ENCODE assay signal across 7 cellular contexts in genomic region chr6:31202259-31203166, GRCh38. TPM values are rescaled to one million over a fixed set of nuclear protein-coding genes. Genes with fewer than 3 reads are reported as not detected.
DNase-seq lines count a peak whose midpoint lies in the region; ATAC-seq and TF ChIP-seq lines count a peak whose summit lies in the region.

No MANE protein-coding gene starts in this region.

- H3K27me3 ChIP-seq in GM23338 (ENCODE audit: insufficient read depth) (no peaks in the 10 kb centered on the region), endodermal cell (ENCODE audit: control insufficient read depth, insufficient read depth, low read length, poor library complexity, severe bottlenecking) (no peaks in the 10 kb centered on the region), smooth muscle cell (ENCODE audit: low read depth) (no peaks in the 10 kb centered on the region)

- H3K4me2 ChIP-seq in GM23338, result peak overlapping the region; percentile 68
- peak overlapping the region; percentile 81 for H3K4me2 ChIP-seq in smooth muscle cell

- H3K9me3 Mint-ChIP-seq in GM23338 (peaks cover 14% of the 10 kb centered on the region), endodermal cell (peaks cover 7% of the 10 kb centered on the region), osteocyte (ENCODE audit: unreplicated experiment) (no peaks in the 10 kb centered on the region)

- H3K36me3 Mint-ChIP-seq in GM23338 (ENCODE audit: low read depth) (peaks cover 15% of the 10 kb centered on the region), endodermal cell (ENCODE audit: low read depth) (no peaks in the 10 kb centered on the region), osteocyte (ENCODE audit: unreplicated experiment) (no peaks in the 10 kb centered on the region)

- H3K27me3 Mint-ChIP-seq in GM23338 (ENCODE audit: insufficient read depth, low read depth, poor library complexity) (peaks cover 16% of the 10 kb centered on the region), endodermal cell (ENCODE audit: insufficient read depth) (peaks cover 3% of the 10 kb centered on the region), osteocyte (ENCODE audit: unreplicated experiment) (no peaks in the 10 kb centered on the region)

- peak; percentile 16 for ATAC-seq in GM23338

- H3K9me2 ChIP-seq in GM23338 (ENCODE audit: insufficient read depth), result no peaks in the 10 kb centered on the region; the same call in 1 of the 2 replicates

- H2AFZ ChIP-seq in GM23338 (no peak overlapping the region), smooth muscle cell (ENCODE audit: low read depth) (no peak overlapping the region)

- H3K9me3 ChIP-seq in endodermal cell (ENCODE audit: control insufficient read depth, low read length) (no peaks in the 10 kb centered on the region), smooth muscle cell (replicated peaks; ENCODE audit: low read depth) (no peaks in the 10 kb centered on the region)

- H3K4me3 Mint-ChIP-seq in GM23338 (no peak overlapping the region), endodermal cell (no peak overlapping the region), osteocyte (ENCODE audit: unreplicated experiment) (no peak overlapping the region)

- H3K27ac ChIP-seq in GM23338 (ENCODE audit: low read depth) (peak overlapping the region; percentile 70; the same call in 1 of the 2 replicates), endodermal cell (ENCODE audit: low read depth, low read length) (no peak overlapping the region), smooth muscle cell (ENCODE audit: low read depth) (peak overlapping the region; percentile 88)

- DNase-seq in GM23338 (ENCODE audit: low spot score) (peak; percentile 23), OCI-M1 (lab: John Stamatoyannopoulos, UW) (peak; percentile 66), endodermal cell (peak; percentile 47), smooth muscle cell (lab: John Stamatoyannopoulos, UW; ENCODE audit: unreplicated experiment) (no peak), DMS114 treated with DMSO at 0.1 percent for 48 hours (lab: John Stamatoyannopoulos, UW; ENCODE audit: unreplicated experiment) (no peak), osteocyte (ENCODE audit: extremely low spot score, unreplicated experiment) (no peak), NCI-H1694 (lab: John Stamatoyannopoulos, UW) (no peak)

- 53 to 66% methylated on average over 5 to 11 of the region's 11 CpGs for WGBS in endodermal cell (ENCODE audit: insufficient coverage in 1 of 2, insufficient read length in 1 of 2), 2 experiments
- WGBS in smooth muscle cell (ENCODE audit: low lambda C conversion rate), result 60% methylated on average over 11 of the region's 11 CpGs

- H4K20me1 ChIP-seq in GM23338 (replicated peaks; ENCODE audit: insufficient read depth), result no peaks in the 10 kb centered on the region
- no peaks in the 10 kb centered on the region for H4K20me1 ChIP-seq in smooth muscle cell (ENCODE audit: low read depth)

- H3K36me3 ChIP-seq in GM23338 (ENCODE audit: insufficient read depth) (no peaks in the 10 kb centered on the region), endodermal cell (ENCODE audit: control insufficient read depth, insufficient read depth, low read length) (no peaks in the 10 kb centered on the region), smooth muscle cell (ENCODE audit: low read depth) (no peaks in the 10 kb centered on the region)

- TF ChIP-seq CTCF in GM23338 (conservative IDR thresholded peaks at IDR 0.05; ENCODE audit: low read depth in 2 of 2), result no peak
- no peak for TF ChIP-seq CTCF in endodermal cell (conservative IDR thresholded peaks at IDR 0.05)
- TF ChIP-seq CTCF in smooth muscle cell (IDR thresholded peaks at IDR 0.05; ENCODE audit: borderline replicate concordance, insufficient read depth, poor library complexity, severe bottlenecking), result no peak
- no peak for TF ChIP-seq CTCF in osteocyte (IDR thresholded peaks at IDR 0.05)

- H3K4me3 ChIP-seq in GM23338, result 0 out of 2 replicates have a peak overlapping the region, but pooled peaks have one; percentile 18
- H3K4me3 ChIP-seq in endodermal cell (ENCODE audit: low read length), result no peak overlapping the region
- H3K4me3 ChIP-seq in smooth muscle cell, result no peak overlapping the region

- H3K4me1 Mint-ChIP-seq in GM23338, result peaks cover 17% of the 10 kb centered on the region
- H3K4me1 Mint-ChIP-seq in endodermal cell, result peaks cover 20% of the 10 kb centered on the region
- peaks cover 26% of the 10 kb centered on the region for H3K4me1 Mint-ChIP-seq in osteocyte (ENCODE audit: unreplicated experiment)

- H3K4me1 ChIP-seq in GM23338 (ENCODE audit: insufficient read depth), result peaks cover 10% of the 10 kb centered on the region
- H3K4me1 ChIP-seq in endodermal cell (ENCODE audit: control insufficient read depth, insufficient read depth, low read length), result peaks cover 7% of the 10 kb centered on the region
- peaks cover 12% of the 10 kb centered on the region for H3K4me1 ChIP-seq in smooth muscle cell (ENCODE audit: low read depth)

- H3K79me2 ChIP-seq in GM23338 (replicated peaks; ENCODE audit: insufficient read depth) (no peaks in the 10 kb centered on the region), smooth muscle cell (ENCODE audit: low read depth) (no peaks in the 10 kb centered on the region)

- no peaks in the 10 kb centered on the region for H3F3A ChIP-seq in GM23338 (replicated peaks; ENCODE audit: low read depth)
- peaks cover 9% of the 10 kb centered on the region for H3F3A ChIP-seq in smooth muscle cell (ENCODE audit: low read depth)

- H3K27ac Mint-ChIP-seq in GM23338 (no peak overlapping the region), endodermal cell (no peak overlapping the region), osteocyte (ENCODE audit: unreplicated experiment) (no peak overlapping the region)

- H3K9ac ChIP-seq in endodermal cell (ENCODE audit: extremely low read depth, low read length, poor library complexity, severe bottlenecking) (no peak overlapping the region), smooth muscle cell (ENCODE audit: low read depth) (no peak overlapping the region)

TF ChIP-seq in GM23338, 12 proteins besides CTCF, POLR2A, EP300 and RAD21 (continues in another document):
- no peak for TF ChIP-seq CREB1 (CRISPR knock-in tag; IDR thresholded peaks at IDR 0.05; ENCODE audit: low read depth)

RNA-seq across cellular contexts. Expression of gene POU5F1, which starts 32.0 kb away (rescaled TPM):
- 3,419 and 3,629 TPM in 2 replicates for total RNA-seq in GM23338 (2014; rRNA removed; shearing (Covaris generic))
- 1,839 and 1,914 TPM in 2 replicates for polyA plus RNA-seq in GM23338 (2016; fragmentation: Nextera tagmentation; extraction: Ambion mirVana)
- total RNA-seq in endodermal cell, result 100 to 1,000 TPM; 106 to 687 TPM
- polyA plus RNA-seq in endodermal cell (2013, experiment 1 of 2), result 139 TPM
- polyA plus RNA-seq in endodermal cell (2013, experiment 2 of 2), result 45.7 TPM
- not detected in 2 replicates for total RNA-seq in smooth muscle cell
- polyA plus RNA-seq in smooth muscle cell, result 0.25 TPM in 1 of 2 replicates, not detected in the other
- not detected in 2 replicates for total RNA-seq in osteocyte

RNA-seq across cellular contexts. Expression of gene TCF19, which starts 44.1 kb away (rescaled TPM):
- total RNA-seq in GM23338 (2014; rRNA removed; shearing (Covaris generic)), result 11.1 and 11.2 TPM in 2 replicates
- polyA plus RNA-seq in GM23338 (2016; fragmentation: Nextera tagmentation; extraction: Ambion mirVana), result 7.1 and 8.3 TPM in 2 replicates
- 10 to 100 TPM; 10.8 to 12.5 TPM for total RNA-seq in endodermal cell
- polyA plus RNA-seq in endodermal cell (2013, experiment 1 of 2), result 10.0 TPM
- 11.1 TPM for polyA plus RNA-seq in endodermal cell (2013, experiment 2 of 2)
- 4.5 and 7.8 TPM in 2 replicates for total RNA-seq in smooth muscle cell
- polyA plus RNA-seq in smooth muscle cell, result 5.4 and 10.5 TPM in 2 replicates
- total RNA-seq in osteocyte, result 8.2 and 8.8 TPM in 2 replicates

RNA-seq across cellular contexts. Expression of gene CCHCR1, which starts 44.9 kb away (rescaled TPM):
- 37.0 and 46.7 TPM in 2 replicates for total RNA-seq in GM23338 (2014; rRNA removed; shearing (Covaris generic))
- 19.8 and 21.3 TPM in 2 replicates for polyA plus RNA-seq in GM23338 (2016; fragmentation: Nextera tagmentation; extraction: Ambion mirVana)
- total RNA-seq in endodermal cell, result 10 to 100 TPM; 56.5 to 73.6 TPM
- 31.6 TPM for polyA plus RNA-seq in endodermal cell (2013, experiment 1 of 2)
- 31.4 TPM for polyA plus RNA-seq in endodermal cell (2013, experiment 2 of 2)
- 4.9 and 8.2 TPM in 2 replicates for total RNA-seq in smooth muscle cell
- polyA plus RNA-seq in smooth muscle cell, result 15.0 and 25.4 TPM in 2 replicates
- total RNA-seq in osteocyte, result 16.7 and 19.0 TPM in 2 replicates

Comparison
In these comparisons a context has a peak if more than half of its experiments do, and no peak if none do; other contexts are left out.
1. DNase-seq: peak in GM23338 (single experiment), OCI-M1 (single experiment) and endodermal cell (single experiment); none in smooth muscle cell (single experiment), DMS114 treated with DMSO at 0.1 percent for 48 hours (single experiment), osteocyte (single experiment) and NCI-H1694 (single experiment).
2. RNA of gene POU5F1, which starts 32.0 kb away (total RNA-seq): 3,419 to 3,629 TPM in GM23338 and 106 to 687 TPM in endodermal cell; not detected in smooth muscle cell and not detected in osteocyte; every median in the first group is over 10 times any median in the second.